Comparison of ENCODE assay signal across 1 cellular context in genomic region chr12:22082190-22082701, GRCh38.
TF ChIP-seq lines count a peak whose summit lies in the region.

No MANE protein-coding gene starts in this region.

TF ChIP-seq in K562, 482 proteins besides CTCF, POLR2A, EP300 and RAD21 (continued from another document):
- no peak; the same call in 1 of the 2 replicates for TF ChIP-seq CREB3L1 (IDR thresholded peaks at IDR 0.05; ENCODE audit: borderline replicate concordance, low read depth)
- no peak for TF ChIP-seq ZC3H8 (IDR thresholded peaks at IDR 0.05)
- TF ChIP-seq, protein P1, sequence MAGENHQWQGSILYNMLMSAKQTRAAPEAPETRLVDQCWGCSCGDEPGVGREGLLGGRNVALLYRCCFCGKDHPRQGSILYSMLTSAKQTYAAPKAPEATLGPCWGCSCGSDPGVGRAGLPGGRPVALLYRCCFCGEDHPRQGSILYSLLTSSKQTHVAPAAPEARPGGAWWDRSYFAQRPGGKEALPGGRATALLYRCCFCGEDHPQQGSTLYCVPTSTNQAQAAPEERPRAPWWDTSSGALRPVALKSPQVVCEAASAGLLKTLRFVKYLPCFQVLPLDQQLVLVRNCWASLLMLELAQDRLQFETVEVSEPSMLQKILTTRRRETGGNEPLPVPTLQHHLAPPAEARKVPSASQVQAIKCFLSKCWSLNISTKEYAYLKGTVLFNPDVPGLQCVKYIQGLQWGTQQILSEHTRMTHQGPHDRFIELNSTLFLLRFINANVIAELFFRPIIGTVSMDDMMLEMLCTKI (IDR thresholded peaks at IDR 0.05; ENCODE audit: partially characterized antibody) = no peak
- TF ChIP-seq CEBPB (tag; IDR thresholded peaks at IDR 0.05) = peak; percentile 66
- no peak for TF ChIP-seq ZNF644 (tag; IDR thresholded peaks at IDR 0.05; ENCODE audit: low read depth)
- no peak for TF ChIP-seq ZNF449 (CRISPR knock-in tag; IDR thresholded peaks at IDR 0.05)
- no peak for TF ChIP-seq ZBTB9 (CRISPR knock-in tag; IDR thresholded peaks at IDR 0.05)
- no peak for TF ChIP-seq U2AF2 (optimal IDR thresholded peaks at IDR 0.05; ENCODE audit: low read depth, low read length)
- no peak for TF ChIP-seq NR4A1 (CRISPR knock-in tag; IDR thresholded peaks at IDR 0.05)
- no peak for TF ChIP-seq NR4A1 (tag; IDR thresholded peaks at IDR 0.05)
- TF ChIP-seq ETV1 (tag; conservative IDR thresholded peaks at IDR 0.05; ENCODE audit: low read depth) = 0 out of 2 replicates have a peak, but pooled peaks have one; percentile 17
- TF ChIP-seq ZC3H4 (CRISPR knock-in tag; IDR thresholded peaks at IDR 0.05; ENCODE audit: borderline replicate concordance) = no peak
- TF ChIP-seq TCF3 (CRISPR knock-in tag; IDR thresholded peaks at IDR 0.05) = peak; percentile 75
- TF ChIP-seq ARNT (IDR thresholded peaks at IDR 0.05) = no peak
